9 cellular contexts compared by ENCODE assay signal in genomic region chr1:9908846-9909221, GRCh38. TPM values are rescaled to one million over a fixed set of nuclear protein-coding genes. Genes with fewer than 3 reads are reported as not detected.
DNase-seq lines count a peak whose midpoint lies in the region; ATAC-seq, FAIRE-seq and TF ChIP-seq lines count a peak whose summit lies in the region.
"Had no signal": no experiment of that assay in that cellular context is flagged by ENCODE, and none has a peak within 500 bp of the region (broad histone marks: within the 10 kb centered on the region; RNA-seq: fewer than 3 reads in every experiment).

No MANE protein-coding gene starts in this region.

- H3K4me3 Mint-ChIP-seq in CD8-positive, alpha-beta T cell, result peak overlapping the region; percentile 92
- H3K4me3 Mint-ChIP-seq in endodermal cell, result peak overlapping the region; percentile 94
- H3K4me3 Mint-ChIP-seq in osteocyte (ENCODE audit: unreplicated experiment), result peak overlapping the region; percentile 90

- ATAC-seq in CD8-positive, alpha-beta T cell, result no peak
- no peak for ATAC-seq in PC-3

- CTCF ChIA-PET in CD8-positive, alpha-beta T cell (lab: Charles Lee), result interaction anchor here (1.3 kb wide), 1 partner anchor 34 kb away, joined by 3 read pairs; no protein-coding TSS in a partner anchor
- CTCF ChIA-PET in PC-3 (lab: Charles Lee), result no interaction called here

- no peaks in the 10 kb centered on the region for H3F3A ChIP-seq in PC-3 (ENCODE audit: low read length, unreplicated experiment)

- H3K27me3 ChIP-seq in CD8-positive, alpha-beta T cell (ENCODE audit: insufficient read depth, low read length), result no peaks in the 10 kb centered on the region
- H3K27me3 ChIP-seq in PC-3 (ENCODE audit: low read length) (no peaks in the 10 kb centered on the region), endodermal cell (ENCODE audit: control insufficient read depth, insufficient read depth, low read length, poor library complexity, severe bottlenecking) (no peaks in the 10 kb centered on the region)

- H3K36me3 ChIP-seq in CD8-positive, alpha-beta T cell (ENCODE audit: insufficient read depth, low read length), result no peaks in the 10 kb centered on the region
- H3K36me3 ChIP-seq in PC-3 (ENCODE audit: low read depth, low read length) (no peaks in the 10 kb centered on the region), endodermal cell (ENCODE audit: control insufficient read depth, insufficient read depth, low read length) (no peaks in the 10 kb centered on the region)

- H3K9me3 Mint-ChIP-seq in CD8-positive, alpha-beta T cell, result no peaks in the 10 kb centered on the region
- no peaks in the 10 kb centered on the region for H3K9me3 Mint-ChIP-seq in endodermal cell
- no peaks in the 10 kb centered on the region for H3K9me3 Mint-ChIP-seq in osteocyte (ENCODE audit: unreplicated experiment)

- peaks cover 31% of the 10 kb centered on the region for H3K4me1 Mint-ChIP-seq in CD8-positive, alpha-beta T cell (ENCODE audit: low read depth)
- peaks cover 31% of the 10 kb centered on the region for H3K4me1 Mint-ChIP-seq in endodermal cell
- H3K4me1 Mint-ChIP-seq in osteocyte (ENCODE audit: unreplicated experiment), result peaks cover 34% of the 10 kb centered on the region

- H3K4me1 ChIP-seq in CD8-positive, alpha-beta T cell (ENCODE audit: insufficient read depth, low read length), result peaks cover 17% of the 10 kb centered on the region
- H3K4me1 ChIP-seq in PC-3 (ENCODE audit: insufficient read depth, low read length) (peaks cover 13% of the 10 kb centered on the region), endodermal cell (ENCODE audit: control insufficient read depth, insufficient read depth, low read length) (no peaks in the 10 kb centered on the region)

- no peaks in the 10 kb centered on the region for H3K27me3 Mint-ChIP-seq in CD8-positive, alpha-beta T cell (ENCODE audit: low read depth)
- H3K27me3 Mint-ChIP-seq in endodermal cell (ENCODE audit: insufficient read depth) (no peaks in the 10 kb centered on the region), osteocyte (ENCODE audit: unreplicated experiment) (no peaks in the 10 kb centered on the region)

- H3K4me2 ChIP-seq in PC-3 (ENCODE audit: low read length), result peak overlapping the region; percentile 97

- no peaks in the 10 kb centered on the region for H3K9me3 ChIP-seq in CD8-positive, alpha-beta T cell (ENCODE audit: low read length)
- no peaks in the 10 kb centered on the region for H3K9me3 ChIP-seq in PC-3 (ENCODE audit: low read length)
- no peaks in the 10 kb centered on the region for H3K9me3 ChIP-seq in endodermal cell (ENCODE audit: control insufficient read depth, low read length)

- no peak for DNase-seq in CD8-positive, alpha-beta T cell
- peak; percentile 46 for DNase-seq in PC-3
- DNase-seq in endodermal cell, result no peak
- no peak for DNase-seq in osteocyte (ENCODE audit: extremely low spot score, unreplicated experiment)
- no peak for DNase-seq in HT-29 (ENCODE audit: low spot score)
- DNase-seq in HTR-8/SVneo (ENCODE audit: insufficient read length, low spot score), result no peak
- no peak for DNase-seq in NCI-H2196 treated with DMSO at 0.1 percent for 48 hours (lab: John Stamatoyannopoulos, UW; ENCODE audit: unreplicated experiment)
- DNase-seq in NOMO-1 treated with DMSO at 0.1 percent for 48 hours (lab: John Stamatoyannopoulos, UW; ENCODE audit: unreplicated experiment), result no peak

- intact Hi-C loops in CD8-positive, alpha-beta T cell (cut with DNase I, micrococcal nuclease), result loop anchor here in 1 of 2 experiments (1.0 kb wide), 1 partner anchor 85 kb away; no protein-coding TSS in a partner anchor
- intact Hi-C loops in PC-3 (cut with micrococcal nuclease), result no loop called here

- no peak for FAIRE-seq in HTR-8/SVneo (lab: Jason Lieb, UNC)
- FAIRE-seq: GM18507 had no signal

- H2AFZ ChIP-seq in PC-3 (ENCODE audit: low read length), result peak overlapping the region; percentile 57; the same call in 1 of the 2 replicates

- TF ChIP-seq CTCF in CD8-positive, alpha-beta T cell (IDR thresholded peaks at IDR 0.05), result no peak
- TF ChIP-seq CTCF in PC-3 (conservative IDR thresholded peaks at IDR 0.05; ENCODE audit: low read depth, low read length) (no peak), endodermal cell (conservative IDR thresholded peaks at IDR 0.05) (no peak), osteocyte (IDR thresholded peaks at IDR 0.05) (no peak)

- peaks cover 10% of the 10 kb centered on the region for H3K36me3 Mint-ChIP-seq in CD8-positive, alpha-beta T cell
- H3K36me3 Mint-ChIP-seq in endodermal cell (ENCODE audit: low read depth) (no peaks in the 10 kb centered on the region), osteocyte (ENCODE audit: unreplicated experiment) (peaks cover 2% of the 10 kb centered on the region)

- no peak overlapping the region for H3K27ac ChIP-seq in CD8-positive, alpha-beta T cell (ENCODE audit: low read depth, low read length)
- H3K27ac ChIP-seq in PC-3 (ENCODE audit: low read length) (no peak overlapping the region), endodermal cell (ENCODE audit: low read depth, low read length) (no peak overlapping the region)

- POLR2A ChIA-PET in CD8-positive, alpha-beta T cell (lab: Charles Lee), result interaction anchor here (0.6 kb wide), 1 partner anchor 11 kb away, joined by 4 read pairs; no protein-coding TSS in a partner anchor
- POLR2A ChIA-PET in PC-3 (lab: Charles Lee; ENCODE audit: unreplicated experiment), result no interaction called here

- H3K4me3 ChIP-seq in CD8-positive, alpha-beta T cell (ENCODE audit: low read depth, low read length), result peak overlapping the region; percentile 70
- H3K4me3 ChIP-seq in PC-3 (ENCODE audit: low read length) (peak overlapping the region; percentile 79), endodermal cell (ENCODE audit: low read length) (peak overlapping the region; percentile 83)

- WGBS in endodermal cell (ENCODE audit: insufficient coverage in 1 of 2, insufficient read length in 1 of 2), 2 experiments, result 89 to 100% methylated on average over 3 to 4 of the region's 4 CpGs

- peak overlapping the region; percentile 84 for H3K27ac Mint-ChIP-seq in CD8-positive, alpha-beta T cell
- H3K27ac Mint-ChIP-seq in endodermal cell (peak overlapping the region; percentile 92), osteocyte (ENCODE audit: unreplicated experiment) (peak overlapping the region; percentile 76)

- no peaks in the 10 kb centered on the region for H4K20me1 ChIP-seq in PC-3 (ENCODE audit: low read length)

- TSS peak; percentile 47 for BruUV-seq in PC-3 (replicated peaks; lab: Mats Ljungman, UMichigan)

- H3K9me2 ChIP-seq in PC-3 (replicated peaks; ENCODE audit: low read length), result no peaks in the 10 kb centered on the region

- peaks cover 46% of the 10 kb centered on the region for H3K79me2 ChIP-seq in PC-3 (ENCODE audit: low read length)

- H3K9ac ChIP-seq in PC-3 (ENCODE audit: low read length), result peak overlapping the region; percentile 67
- peak overlapping the region; percentile 63 for H3K9ac ChIP-seq in endodermal cell (ENCODE audit: extremely low read depth, low read length, poor library complexity, severe bottlenecking)

RNA-seq across cellular contexts. Expression of gene CTNNBIP1, which starts 1.2 kb away (rescaled TPM):
- 1 to 10 TPM; 6.3 to 7.7 TPM for total RNA-seq in CD8-positive, alpha-beta T cell
- total RNA-seq in PC-3 (2014; rRNA removed) (78.1 and 102 TPM in 2 replicates), endodermal cell (10 to 100 TPM; 65.0 to 69.5 TPM), osteocyte (27.6 and 30.4 TPM in 2 replicates)
- polyA plus RNA-seq in endodermal cell (2013, experiment 1 of 2), result 64.0 TPM
- 59.8 TPM for polyA plus RNA-seq in endodermal cell (2013, experiment 2 of 2)
- 12.2 and 16.4 TPM in 2 replicates for total RNA-seq in HT-29 (2014; rRNA removed; shearing (Covaris generic))

RNA-seq across cellular contexts. Expression of gene LZIC, which starts 34.4 kb away (rescaled TPM):
- total RNA-seq in CD8-positive, alpha-beta T cell, result 10 to 100 TPM; 12.9 to 13.6 TPM
- total RNA-seq in PC-3 (2014; rRNA removed) (27.2 and 32.5 TPM in 2 replicates), endodermal cell (10 to 100 TPM; 27.7 to 40.0 TPM), osteocyte (28.6 and 32.3 TPM in 2 replicates)
- 35.3 TPM for polyA plus RNA-seq in endodermal cell (2013, experiment 1 of 2)
- 36.4 TPM for polyA plus RNA-seq in endodermal cell (2013, experiment 2 of 2)
- 7.7 and 8.7 TPM in 2 replicates for total RNA-seq in HT-29 (2014; rRNA removed; shearing (Covaris generic))

RNA-seq across cellular contexts. Expression of gene NMNAT1, which starts 34.4 kb away (rescaled TPM):
- total RNA-seq in CD8-positive, alpha-beta T cell, result 1 to 10 TPM; 1.1 to 1.2 TPM
- 4.6 and 7.3 TPM in 2 replicates for total RNA-seq in PC-3 (2014; rRNA removed)
- 1 to 10 TPM; 5.4 to 7.9 TPM for total RNA-seq in endodermal cell
- 7.5 TPM for polyA plus RNA-seq in endodermal cell (2013, experiment 1 of 2)
- polyA plus RNA-seq in endodermal cell (2013, experiment 2 of 2), result 8.7 TPM
- 14.5 TPM in 2 replicates for total RNA-seq in osteocyte
- total RNA-seq in HT-29 (2014; rRNA removed; shearing (Covaris generic)), result 1.6 and 5.2 TPM in 2 replicates
